22 cellular contexts compared by ENCODE assay signal in the genomic region with DNA sequence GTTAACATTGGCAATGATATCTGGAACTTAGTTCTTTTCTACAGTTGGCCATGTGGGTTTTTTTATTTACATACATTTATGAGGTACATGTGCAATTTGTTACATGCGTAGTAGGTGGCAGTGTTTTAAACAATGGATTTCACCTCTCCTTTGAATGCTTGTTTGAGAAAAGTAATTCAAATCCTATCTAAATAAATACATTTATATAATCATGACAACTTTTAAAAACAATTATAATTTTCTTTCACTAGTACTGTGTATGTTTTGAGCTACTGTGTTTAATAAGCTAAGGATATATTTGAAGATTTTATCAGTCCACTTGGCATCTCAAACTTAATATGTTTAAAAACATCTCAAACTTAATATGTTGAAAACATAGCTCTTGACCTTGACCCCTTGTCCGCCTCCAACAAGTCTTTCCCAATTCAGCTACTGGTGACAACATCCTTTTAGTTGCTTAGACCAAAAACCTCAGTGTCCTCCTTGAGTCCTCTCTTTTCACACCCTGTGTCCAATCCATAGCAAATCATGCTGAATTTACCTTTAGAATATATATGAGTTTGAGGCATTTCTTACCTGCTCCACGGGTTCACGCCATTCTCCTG. TPM values are rescaled to one million over a fixed set of nuclear protein-coding genes. Genes with fewer than 3 reads are reported as not detected.
DNase-seq lines count a peak whose midpoint lies in the region; ATAC-seq, FAIRE-seq and TF ChIP-seq lines count a peak whose summit lies in the region.
"Had no signal": no experiment of that assay in that cellular context is flagged by ENCODE, and none has a peak within 500 bp of the region (broad histone marks: within the 10 kb centered on the region; RNA-seq: fewer than 3 reads in every experiment).

No MANE protein-coding gene starts in this region.

- no peak for TF ChIP-seq EP300 in upper lobe of left lung (IDR thresholded peaks at IDR 0.05)

- no peak for DNase-seq in cardiac muscle cell (ENCODE audit: low read depth in 1 of 2, low spot score in 1 of 2)
- no peak for DNase-seq in left ventricle myocardium superior
- DNase-seq in fibroblast of villous mesenchyme (ENCODE audit: low read depth), result peak; percentile 63
- DNase-seq in upper lobe of left lung, result no peak
- DNase-seq in RCC 7860 (ENCODE audit: low spot score), result no peak
- no peak for DNase-seq in NCI-H2227 (lab: John Stamatoyannopoulos, UW; ENCODE audit: unreplicated experiment)
- DNase-seq: 8988T; C1 segment of cervical spinal cord; NCI-H1092 treated with DMSO at 0.1 percent for 48 hours; NCI-H1436 treated with DMSO at 0.1 percent for 48 hours; NCI-H1930; NCI-H226; NCI-H524; NCI-H774; NK-92 treated with Interleukin-12 subunit alpha and Interleukin-12 subunit beta, amount 100 ng/mL, for 24 hours; SJCRH30 had no signal

- H3K9me3 ChIP-seq in cardiac muscle cell (ENCODE audit: low read depth), result no peaks in the 10 kb centered on the region
- H3K9me3 ChIP-seq in upper lobe of left lung, result no peaks in the 10 kb centered on the region
- H3K9me3 ChIP-seq: HAP-1, SJCRH30 had no signal

- TF ChIP-seq CTCF in cardiac muscle cell (IDR thresholded peaks at IDR 0.05; ENCODE audit: low read depth, low read length) (no peak), fibroblast of villous mesenchyme (IDR thresholded peaks at IDR 0.05; ENCODE audit: insufficient read depth, low read depth, low read length) (no peak), upper lobe of left lung (IDR thresholded peaks at IDR 0.05) (no peak)

- H3K4me3 ChIP-seq in cardiac muscle cell, result no peak overlapping the region
- H3K4me3 ChIP-seq in fibroblast of villous mesenchyme (ENCODE audit: low read depth, low read length), result no peak overlapping the region
- H3K4me3 ChIP-seq in rectal smooth muscle tissue (ENCODE audit: low read length), result no peak overlapping the region
- no peak overlapping the region for H3K4me3 ChIP-seq in upper lobe of left lung
- H3K4me3 ChIP-seq: GM23338, HAP-1, SJCRH30 had no signal

- 74 to 79% methylated on average over 4 of the region's 4 CpGs for WGBS in upper lobe of left lung, 2 donors

- H3K4me1 ChIP-seq in cardiac muscle cell (ENCODE audit: low read depth) (peaks cover 19% of the 10 kb centered on the region), rectal smooth muscle tissue (ENCODE audit: control insufficient read depth, insufficient read depth, low read length) (peaks cover 9% of the 10 kb centered on the region), upper lobe of left lung (peaks cover 3 to 21% (median 14%) of the 10 kb centered on the region in 4 donors)
- H3K4me1 ChIP-seq: SJCRH30 had no signal

- H3K27ac ChIP-seq in cardiac muscle cell, result peak overlapping the region; percentile 72
- peak overlapping the region; percentile 70 for H3K27ac ChIP-seq in rectal smooth muscle tissue (ENCODE audit: low read depth, low read length)
- peak overlapping the region in 3 of 4 donors; percentile 28 to 45 (median 40) for H3K27ac ChIP-seq in upper lobe of left lung
- H3K27ac ChIP-seq: SJCRH30 had no signal

- no peaks in the 10 kb centered on the region for H3K27me3 ChIP-seq in cardiac muscle cell
- no peaks in the 10 kb centered on the region for H3K27me3 ChIP-seq in rectal smooth muscle tissue (ENCODE audit: control insufficient read depth, insufficient read depth, low read length)
- no peaks in the 10 kb centered on the region for H3K27me3 ChIP-seq in upper lobe of left lung
- H3K27me3 ChIP-seq: SJCRH30 had no signal

- TF ChIP-seq POLR2A in upper lobe of left lung (IDR thresholded peaks at IDR 0.05), result no peak

- ATAC-seq in left ventricle myocardium superior (no peak), upper lobe of left lung (ENCODE audit: low FRiP score in 2 of 2) (no peak), HG02798 (IDR thresholded peaks at IDR 0.05; ENCODE audit: poor library complexity, unreplicated experiment) (no peak)
- ATAC-seq: GM23338 had no signal

- H3K36me3 ChIP-seq in cardiac muscle cell, result peaks cover 2% of the 10 kb centered on the region
- no peaks in the 10 kb centered on the region for H3K36me3 ChIP-seq in rectal smooth muscle tissue (ENCODE audit: control insufficient read depth, insufficient read depth, low read length)
- H3K36me3 ChIP-seq in upper lobe of left lung, result no peaks in the 10 kb centered on the region
- H3K36me3 ChIP-seq: HAP-1, SJCRH30 had no signal

- H3K9ac ChIP-seq in rectal smooth muscle tissue (ENCODE audit: low read length), result no peak overlapping the region

- FAIRE-seq in RCC 7860 (lab: Jason Lieb, UNC), result no peak
- FAIRE-seq: G401.6, GM12892 had no signal

- intact Hi-C loops in left ventricle myocardium superior (cut with micrococcal nuclease), result no loop called here

RNA-seq across cellular contexts. Expression of gene GUCY1B1, which starts 14.5 kb away (rescaled TPM):
- total RNA-seq in cardiac muscle cell (26.6 TPM in 2 replicates), left ventricle myocardium superior (31.3 TPM), fibroblast of villous mesenchyme (1.7 and 1.9 TPM in 2 replicates), upper lobe of left lung (10 to 100 TPM in 3 of 6 donors, 1 to 10 TPM in 3; 8.1 to 24.1 (median 13.2) TPM)
- 19.1 and 34.6 TPM in 2 replicates for polyA plus RNA-seq in cardiac muscle cell
